ENCODE assay signal across 31 cellular contexts in genomic region chr22:50232481-50233151, GRCh38.
"Had no signal": no experiment of that assay in that cellular context is flagged by ENCODE, and none has a peak within 500 bp of the region (broad histone marks: within the 10 kb centered on the region; RNA-seq: fewer than 3 reads in every experiment).

No MANE protein-coding gene starts in this region.

- H3K27me3 ChIP-seq: brain microvascular endothelial cell, dorsolateral prefrontal cortex, esophagus muscularis mucosa, foreskin keratinocyte, gastrocnemius medialis, heart left ventricle had no signal

- H3K4me1 Mint-ChIP-seq: endodermal cell had no signal

- H3K27me3 Mint-ChIP-seq: activated CD4-positive, alpha-beta memory T cell treated with anti-CD3 and anti-CD28 coated beads, Interleukin-2, amount 10 ng/mL, durations not matched to agents 7 days and 5 days; activated CD4-positive, alpha-beta T cell treated with anti-CD3 and anti-CD28 coated beads for 36 hours; activated CD4-positive, alpha-beta T cell treated with anti-CD3 and anti-CD28 coated beads, Interleukin-2, amount 10 ng/mL, durations not matched to agents 7 days and 5 days; activated naive CD8-positive, alpha-beta T cell; central memory CD8-positive, alpha-beta T cell; dendritic cell treated with granulocyte-macrophage colony-stimulating factor and Interleukin-4, amounts not matched to agents 40 ng/mL and 50 ng/mL, for 4 days; T-helper 17 cell had no signal

- H3K9me3 Mint-ChIP-seq: activated CD4-positive, alpha-beta T cell treated with anti-CD3 and anti-CD28 coated beads, Interleukin-2, amount 10 ng/mL, durations not matched to agents 7 days and 5 days; central memory CD8-positive, alpha-beta T cell; dendritic cell treated with granulocyte-macrophage colony-stimulating factor and Interleukin-4, amounts not matched to agents 40 ng/mL and 50 ng/mL, for 4 days had no signal

- H3K27ac ChIP-seq: brain microvascular endothelial cell, coronary artery, esophagus muscularis mucosa, foreskin keratinocyte, gastrocnemius medialis, heart left ventricle had no signal

- ATAC-seq: activated CD4-positive, alpha-beta T cell treated with anti-CD3 and anti-CD28 coated beads for 36 hours; foreskin keratinocyte; gastrocnemius medialis; heart left ventricle; T-helper 17 cell had no signal

- DNase-seq: activated CD4-positive, alpha-beta memory T cell treated with anti-CD3 and anti-CD28 coated beads, Interleukin-2, amount 10 ng/mL, durations not matched to agents 7 days and 5 days; activated CD4-positive, alpha-beta T cell treated with anti-CD3 and anti-CD28 coated beads for 36 hours; activated CD4-positive, alpha-beta T cell treated with anti-CD3 and anti-CD28 coated beads, Interleukin-2, amount 10 ng/mL, durations not matched to agents 7 days and 5 days; activated CD4-positive, alpha-beta T cell treated with anti-CD3 and anti-CD28 coated beads, Interleukin-2, amount 50 U/mL, for 4 hours; activated CD4-positive, CD25-positive, alpha-beta regulatory T cell; activated CD4-positive, CD25-positive, alpha-beta regulatory T cell treated with anti-CD3 and anti-CD28 coated beads, Interleukin-2, amount 50 U/mL, for 72 hours; activated CD8-positive, alpha-beta memory T cell treated with anti-CD3 and anti-CD28 coated beads, Interleukin-2, amount 50 U/mL, for 48 hours; activated gamma-delta T cell treated with Interleukin-2 at 50 U/mL for 16 hours; activated naive CD4-positive, alpha-beta T cell treated with anti-CD3 and anti-CD28 coated beads, Interleukin-2, amount 50 U/mL, for 16 hours; activated naive CD4-positive, alpha-beta T cell treated with Interleukin-2 at 50 U/mL for 16 hours; activated T-cell treated with anti-CD3 and anti-CD28 coated beads for 4 hours; activated T-cell treated with anti-CD3 and anti-CD28 coated beads, Interleukin-2, amount 50 U/mL, for 48 hours; amniotic stem cell; anterior cingulate cortex; brain microvascular endothelial cell; effector memory CD4-positive, alpha-beta T cell; endodermal cell; erythroblast; foreskin keratinocyte; gastrocnemius medialis; glutamatergic neuron; heart left ventricle; T-helper 17 cell; T1000 had no signal

- H3K27ac Mint-ChIP-seq: activated CD4-positive, alpha-beta memory T cell treated with anti-CD3 and anti-CD28 coated beads, Interleukin-2, amount 10 ng/mL, durations not matched to agents 7 days and 5 days; activated CD4-positive, alpha-beta T cell treated with anti-CD3 and anti-CD28 coated beads for 36 hours; activated CD4-positive, alpha-beta T cell treated with anti-CD3 and anti-CD28 coated beads, Interleukin-2, amount 10 ng/mL, durations not matched to agents 7 days and 5 days; activated naive CD8-positive, alpha-beta T cell; dendritic cell treated with granulocyte-macrophage colony-stimulating factor and Interleukin-4, amounts not matched to agents 40 ng/mL and 50 ng/mL, for 4 days; endodermal cell; T-helper 2 cell treated with Interferon-gamma antibody and Interleukin-4, amounts not matched to agents 5 μg/mL and 100 μg/mL, for 36 hours had no signal

- H3K4me3 Mint-ChIP-seq: activated CD4-positive, alpha-beta memory T cell treated with anti-CD3 and anti-CD28 coated beads, Interleukin-2, amount 10 ng/mL, durations not matched to agents 7 days and 5 days; activated CD4-positive, alpha-beta T cell treated with anti-CD3 and anti-CD28 coated beads for 36 hours; activated CD4-positive, alpha-beta T cell treated with anti-CD3 and anti-CD28 coated beads, Interleukin-2, amount 10 ng/mL, durations not matched to agents 7 days and 5 days; activated naive CD8-positive, alpha-beta T cell; central memory CD8-positive, alpha-beta T cell; dendritic cell treated with granulocyte-macrophage colony-stimulating factor and Interleukin-4, amounts not matched to agents 40 ng/mL and 50 ng/mL, for 4 days; endodermal cell; T-helper 17 cell; T-helper 2 cell treated with Interferon-gamma antibody and Interleukin-4, amounts not matched to agents 5 μg/mL and 100 μg/mL, for 36 hours had no signal

- H3K9me3 ChIP-seq: esophagus muscularis mucosa, gastrocnemius medialis, heart left ventricle had no signal

- H3K4me1 ChIP-seq: esophagus muscularis mucosa, foreskin keratinocyte, gastrocnemius medialis, heart left ventricle had no signal

- H3K4me3 ChIP-seq: coronary artery, dorsolateral prefrontal cortex, esophagus muscularis mucosa, gastrocnemius medialis, heart left ventricle had no signal
